Comparison of ENCODE assay signal across 8 cellular contexts in genomic region chr12:21526053-21526452, GRCh38. TPM values are rescaled to one million over a fixed set of nuclear protein-coding genes. Genes with fewer than 3 reads are reported as not detected.
DNase-seq lines count a peak whose midpoint lies in the region; ATAC-seq and TF ChIP-seq lines count a peak whose summit lies in the region.

Gene SPX (plus strand): TSS chr12:21526296. CDS start chr12:21526473, 177 bp downstream.

- H3K27me3 ChIP-seq in NT2/D1 (ENCODE audit: insufficient read depth, insufficient read length) (peaks cover 42% of the 10 kb centered on the region), osteoblast (ENCODE audit: insufficient read depth, low read length) (peaks cover 13% of the 10 kb centered on the region)

- no peak within 1 kb of the TSS for H3K9ac ChIP-seq in NT2/D1 (ENCODE audit: insufficient read length, low read depth)

- H3K27ac ChIP-seq in osteoblast (ENCODE audit: low read depth, low read length): no peak within 1 kb of the TSS

- no peaks in the 10 kb centered on the region for H4K20me1 ChIP-seq in osteoblast (ENCODE audit: insufficient read depth, low read length)

- H2AFZ ChIP-seq in osteoblast (ENCODE audit: low read length): peak within 1 kb of the TSS; percentile 87

- H3K79me2 ChIP-seq in osteoblast (ENCODE audit: insufficient read depth, low read length): no peaks in the 10 kb centered on the region

- H3K9me3 ChIP-seq in NT2/D1 (ENCODE audit: insufficient read depth, low read length) (no peaks in the 10 kb centered on the region), osteoblast (ENCODE audit: low read depth, low read length) (no peaks in the 10 kb centered on the region)

- H3K4me2 ChIP-seq in osteoblast (ENCODE audit: insufficient read depth, low read length): peak within 1 kb of the TSS; percentile 88

- DNase-seq in DMS53 treated with DMSO at 0.1 percent for 48 hours (lab: John Stamatoyannopoulos, UW; ENCODE audit: unreplicated experiment) (peak; percentile 96), NT2/D1 (ENCODE audit: low read depth, low spot score) (no peak), epithelial cell of proximal tubule (ENCODE audit: low read depth) (peak; percentile 46), osteoblast (ENCODE audit: insufficient read length, low spot score, missing footprints) (no peak), C1 segment of cervical spinal cord (lab: John Stamatoyannopoulos, UW) (no peak), medulla oblongata (ENCODE audit: extremely low spot score) (no peak)

- peak within 1 kb of the TSS; percentile 71 for H3K4me3 ChIP-seq in NT2/D1 (ENCODE audit: insufficient read length, low read depth)
- H3K4me3 ChIP-seq in epithelial cell of proximal tubule (ENCODE audit: low read depth, low read length): peak within 1 kb of the TSS; percentile 81
- peak within 1 kb of the TSS; percentile 75 for H3K4me3 ChIP-seq in osteoblast (ENCODE audit: insufficient read depth, low read length)

- H3K36me3 ChIP-seq in NT2/D1 (ENCODE audit: insufficient read depth, insufficient read length, low read length) (no peaks in the 10 kb centered on the region), osteoblast (ENCODE audit: insufficient read depth, low read length) (no peaks in the 10 kb centered on the region)

- TF ChIP-seq CTCF in epithelial cell of proximal tubule (conservative IDR thresholded peaks at IDR 0.05; ENCODE audit: low read depth, low read length) (no peak), osteoblast (IDR thresholded peaks at IDR 0.05; ENCODE audit: extremely low read depth, low read depth, low read length) (no peak)

- ATAC-seq in GM19455 (IDR thresholded peaks at IDR 0.05; ENCODE audit: unreplicated experiment) (no peak), HG02763 (IDR thresholded peaks at IDR 0.05; ENCODE audit: unreplicated experiment) (no peak)

- H3K4me1 ChIP-seq in NT2/D1 (ENCODE audit: insufficient read depth, insufficient read length): no peaks in the 10 kb centered on the region
- peaks cover 9% of the 10 kb centered on the region for H3K4me1 ChIP-seq in osteoblast (ENCODE audit: insufficient read depth, low read length)

RNA-seq across cellular contexts. Expression of gene SPX, which starts in this region (rescaled TPM):
- 2.1 and 3.1 TPM in 2 replicates for total RNA-seq in epithelial cell of proximal tubule
- 1.2 and 2.9 TPM in 2 replicates for total RNA-seq in osteoblast

Comparison
In these comparisons a context has a peak if more than half of its experiments do, and no peak if none do; other contexts are left out.
1. DNase-seq: peak in DMS53 treated with DMSO at 0.1 percent for 48 hours (single experiment) and epithelial cell of proximal tubule (single experiment); none in NT2/D1 (single experiment), osteoblast (single experiment), C1 segment of cervical spinal cord (0 of 14) and medulla oblongata (single experiment).
2. Peak in every context shown above with its lines, with median percentiles within 50 percentile points of each other: H3K4me3 ChIP-seq.